ENCODE assay signal across 2 cellular contexts in the genomic region with DNA sequence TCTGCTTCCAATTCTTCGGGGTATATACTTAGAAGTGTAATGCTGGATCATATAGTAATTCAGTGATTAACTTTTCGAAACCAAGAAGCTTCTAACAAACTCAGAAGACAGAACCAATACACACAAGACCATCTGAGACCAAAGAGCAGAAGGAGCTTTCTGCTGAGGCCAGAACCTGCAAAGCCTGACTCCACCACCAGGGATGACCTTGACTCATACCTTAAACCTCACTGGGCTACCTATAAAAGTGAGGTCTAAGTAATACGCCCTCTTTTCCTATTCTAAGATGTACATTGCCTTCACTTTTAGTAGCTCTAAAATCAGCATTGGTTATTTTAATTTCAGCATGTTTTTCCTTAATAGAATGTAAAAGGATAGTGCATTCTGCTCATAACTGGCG.
TF ChIP-seq lines count a peak whose summit lies in the region.

No MANE protein-coding gene starts in this region.

TF ChIP-seq in HepG2, 621 proteins besides CTCF, POLR2A, EP300 and RAD21:
- no peak for TF ChIP-seq HNRNPUL1 (IDR thresholded peaks at IDR 0.05; ENCODE audit: low read depth, low read length)
- no peak for TF ChIP-seq NFRKB (IDR thresholded peaks at IDR 0.05)
- TF ChIP-seq MAFF (IDR thresholded peaks at IDR 0.05; ENCODE audit: low read depth, low read length) = no peak

TF ChIP-seq in WTC11, 78 proteins besides CTCF, POLR2A, EP300 and RAD21:
- TF ChIP-seq FOXJ3 (CRISPR knock-in tag; IDR thresholded peaks at IDR 0.05; ENCODE audit: borderline replicate concordance) = no peak
- TF ChIP-seq CREM (CRISPR knock-in tag; IDR thresholded peaks at IDR 0.05) = no peak
- TF ChIP-seq, protein P1, sequence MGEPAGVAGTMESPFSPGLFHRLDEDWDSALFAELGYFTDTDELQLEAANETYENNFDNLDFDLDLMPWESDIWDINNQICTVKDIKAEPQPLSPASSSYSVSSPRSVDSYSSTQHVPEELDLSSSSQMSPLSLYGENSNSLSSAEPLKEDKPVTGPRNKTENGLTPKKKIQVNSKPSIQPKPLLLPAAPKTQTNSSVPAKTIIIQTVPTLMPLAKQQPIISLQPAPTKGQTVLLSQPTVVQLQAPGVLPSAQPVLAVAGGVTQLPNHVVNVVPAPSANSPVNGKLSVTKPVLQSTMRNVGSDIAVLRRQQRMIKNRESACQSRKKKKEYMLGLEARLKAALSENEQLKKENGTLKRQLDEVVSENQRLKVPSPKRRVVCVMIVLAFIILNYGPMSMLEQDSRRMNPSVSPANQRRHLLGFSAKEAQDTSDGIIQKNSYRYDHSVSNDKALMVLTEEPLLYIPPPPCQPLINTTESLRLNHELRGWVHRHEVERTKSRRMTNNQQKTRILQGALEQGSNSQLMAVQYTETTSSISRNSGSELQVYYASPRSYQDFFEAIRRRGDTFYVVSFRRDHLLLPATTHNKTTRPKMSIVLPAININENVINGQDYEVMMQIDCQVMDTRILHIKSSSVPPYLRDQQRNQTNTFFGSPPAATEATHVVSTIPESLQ (CRISPR knock-in tag; IDR thresholded peaks at IDR 0.05) = no peak
- TF ChIP-seq ZNF121 (CRISPR knock-in tag; IDR thresholded peaks at IDR 0.05) = no peak
- no peak for TF ChIP-seq CBFB (CRISPR knock-in tag; IDR thresholded peaks at IDR 0.05; ENCODE audit: low read depth)
